ENCODE assay signal across 1 cellular context in genomic region chr18:76903386-76903785, GRCh38.
TF ChIP-seq lines count a peak whose summit lies in the region.

No MANE protein-coding gene starts in this region.

TF ChIP-seq in WTC11, 78 proteins besides CTCF, POLR2A, EP300 and RAD21 (continued from another document):
- TF ChIP-seq PRDM15 (CRISPR knock-in tag; IDR thresholded peaks at IDR 0.05) (no peak), CREM (CRISPR knock-in tag; IDR thresholded peaks at IDR 0.05) (no peak), CDX4 (CRISPR knock-in tag; IDR thresholded peaks at IDR 0.05; ENCODE audit: borderline replicate concordance) (no peak), MXD4 (CRISPR knock-in tag; IDR thresholded peaks at IDR 0.05; ENCODE audit: borderline replicate concordance) (no peak), CBFB (CRISPR knock-in tag; IDR thresholded peaks at IDR 0.05; ENCODE audit: low read depth) (no peak), AFF4 (CRISPR knock-in tag; IDR thresholded peaks at IDR 0.05; ENCODE audit: borderline replicate concordance) (no peak), SOX15 (CRISPR knock-in tag; IDR thresholded peaks at IDR 0.05) (no peak), ZNF281 (CRISPR knock-in tag; IDR thresholded peaks at IDR 0.05) (no peak), NFATC4 (CRISPR knock-in tag; IDR thresholded peaks at IDR 0.05) (no peak)
